ENCODE assay signal across 9 cellular contexts in the genomic region with DNA sequence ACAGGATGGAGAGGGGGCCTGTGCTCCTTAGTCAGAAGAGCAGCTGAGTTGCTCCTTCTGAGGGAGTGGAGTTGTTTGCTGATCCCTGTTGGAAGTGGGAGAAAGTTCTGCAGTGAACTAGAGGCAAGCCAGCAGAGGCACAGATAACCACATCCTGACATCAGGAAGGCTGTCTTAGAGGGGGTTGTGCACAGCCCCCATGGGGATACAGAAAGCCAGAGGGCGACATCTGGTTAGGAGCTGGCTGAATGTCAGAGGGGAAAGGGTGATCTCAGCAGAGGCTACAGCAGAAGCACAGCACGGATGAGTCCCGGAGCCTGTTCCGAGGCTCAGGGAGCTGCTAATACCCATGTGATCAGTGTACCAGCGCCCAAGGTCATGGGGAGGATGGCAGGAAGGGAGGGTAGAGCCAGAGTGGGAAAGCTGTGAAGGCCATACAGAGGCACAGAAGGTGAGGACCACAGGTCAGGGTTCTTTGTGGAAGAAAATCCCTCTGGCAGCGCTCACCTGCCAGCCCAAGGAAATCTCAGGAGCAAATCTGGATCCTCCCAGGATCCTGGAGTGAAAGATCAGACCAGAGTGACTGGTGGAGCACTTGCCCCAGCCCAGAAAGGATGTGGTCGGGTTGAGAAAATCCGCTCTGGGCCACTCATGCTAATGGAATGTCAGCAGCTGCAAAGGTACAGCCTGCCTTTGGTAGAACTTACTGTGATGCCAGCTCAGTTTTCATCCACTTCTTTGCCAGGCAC.
DNase-seq lines count a peak whose midpoint lies in the region; ATAC-seq lines count a peak whose summit lies in the region.
"Had no signal": no experiment of that assay in that cellular context is flagged by ENCODE, and none has a peak within 500 bp of the region (broad histone marks: within the 10 kb centered on the region; RNA-seq: fewer than 3 reads in every experiment).

No MANE protein-coding gene starts in this region.

- peaks cover 4% of the 10 kb centered on the region for H3K79me2 ChIP-seq in ACC112 (ENCODE audit: control insufficient read depth, insufficient read depth, low read length, unreplicated experiment)

- H3K27me3 ChIP-seq in ACC112 (ENCODE audit: insufficient read depth, low read length): no peaks in the 10 kb centered on the region

- DNase-seq in HT1080 (ENCODE audit: low read depth) (peak; percentile 99), astrocyte of the hippocampus (ENCODE audit: low read depth, low spot score) (peak; percentile 96), iris pigment epithelial cell (ENCODE audit: low read depth) (peak; percentile 94), stromal cell of bone marrow (ENCODE audit: low read depth) (peak; percentile 69), NCI-H1048 (lab: John Stamatoyannopoulos, UW) (no peak)
- DNase-seq in stimulated activated CD4-positive, alpha-beta T cell treated with anti-CD3 and anti-CD28 coated beads, Interleukin-4, amount 100 ng/mL, for 24 hours: no peak

- no peak overlapping the region for H2AFZ ChIP-seq in ACC112 (ENCODE audit: low read length, unreplicated experiment)

- peak overlapping the region; percentile 35 for H3K4me3 ChIP-seq in ACC112 (ENCODE audit: low read depth, low read length)
- H3K4me3 ChIP-seq: GM12878 had no signal

- no peak for ATAC-seq in HG03565 (IDR thresholded peaks at IDR 0.05; ENCODE audit: unreplicated experiment)

- H3K36me3 ChIP-seq in ACC112 (ENCODE audit: insufficient read depth, low read length): peaks cover 4% of the 10 kb centered on the region; the same call in 1 of the 2 replicates

- peak overlapping the region; percentile 92 for H3K27ac ChIP-seq in ACC112 (ENCODE audit: low read depth, low read length)

- H3K4me1 ChIP-seq in ACC112 (ENCODE audit: control insufficient read depth, insufficient read depth, low read length, unreplicated experiment): peaks cover 40% of the 10 kb centered on the region

Comparison
In these comparisons a context has a peak if more than half of its experiments do, and no peak if none do; other contexts are left out.
1. DNase-seq: peak in HT1080 (single experiment), astrocyte of the hippocampus (single experiment), iris pigment epithelial cell (single experiment) and stromal cell of bone marrow (single experiment); none in stimulated activated CD4-positive, alpha-beta T cell treated with anti-CD3 and anti-CD28 coated beads, Interleukin-4, amount 100 ng/mL, for 24 hours (single experiment) and NCI-H1048 (single experiment).